ENCODE assay signal across 1 cellular context in the genomic region with DNA sequence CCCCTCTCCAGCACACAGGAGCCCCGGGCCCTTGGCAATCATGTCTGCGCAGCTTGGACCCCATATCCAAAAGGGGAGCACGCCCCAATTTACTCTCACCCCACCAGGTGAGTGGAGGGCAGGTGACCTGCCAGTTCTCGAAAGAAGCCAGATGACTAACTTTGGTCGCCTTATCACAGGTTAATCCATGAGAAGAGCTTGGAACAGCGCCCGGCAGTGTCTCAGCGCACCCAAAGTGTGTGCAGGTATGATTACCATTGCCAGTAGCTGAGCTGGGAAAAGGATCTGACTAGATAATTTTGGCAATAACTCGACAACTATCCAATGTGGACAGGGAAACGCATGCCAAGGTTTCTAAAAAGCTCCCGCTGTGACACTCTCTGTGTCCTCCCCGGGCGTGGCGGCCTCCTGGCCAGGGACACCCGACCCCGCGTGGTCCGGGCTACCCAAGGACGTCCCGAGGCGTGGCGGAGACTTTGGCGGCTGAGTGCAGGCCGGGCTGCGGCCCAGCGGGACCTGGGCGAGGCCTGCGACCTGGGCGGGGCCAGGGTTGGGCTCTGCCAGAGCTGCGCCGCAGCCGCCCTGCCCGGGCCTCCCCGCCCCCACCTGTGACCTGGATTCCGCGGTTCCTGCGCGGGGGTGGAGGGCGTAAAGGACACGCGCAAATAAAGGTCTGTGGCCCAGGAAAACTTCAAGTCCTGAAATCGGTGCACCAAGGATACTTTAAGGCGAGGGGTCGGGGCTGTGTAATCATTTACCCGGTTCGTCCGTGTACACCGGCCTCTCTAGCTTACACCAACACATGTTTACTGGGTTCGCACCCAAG.
TF ChIP-seq lines count a peak whose summit lies in the region.

No MANE protein-coding gene starts in this region.

TF ChIP-seq in SK-N-SH, 30 proteins besides CTCF, POLR2A, EP300 and RAD21:
- TF ChIP-seq, protein P1, sequence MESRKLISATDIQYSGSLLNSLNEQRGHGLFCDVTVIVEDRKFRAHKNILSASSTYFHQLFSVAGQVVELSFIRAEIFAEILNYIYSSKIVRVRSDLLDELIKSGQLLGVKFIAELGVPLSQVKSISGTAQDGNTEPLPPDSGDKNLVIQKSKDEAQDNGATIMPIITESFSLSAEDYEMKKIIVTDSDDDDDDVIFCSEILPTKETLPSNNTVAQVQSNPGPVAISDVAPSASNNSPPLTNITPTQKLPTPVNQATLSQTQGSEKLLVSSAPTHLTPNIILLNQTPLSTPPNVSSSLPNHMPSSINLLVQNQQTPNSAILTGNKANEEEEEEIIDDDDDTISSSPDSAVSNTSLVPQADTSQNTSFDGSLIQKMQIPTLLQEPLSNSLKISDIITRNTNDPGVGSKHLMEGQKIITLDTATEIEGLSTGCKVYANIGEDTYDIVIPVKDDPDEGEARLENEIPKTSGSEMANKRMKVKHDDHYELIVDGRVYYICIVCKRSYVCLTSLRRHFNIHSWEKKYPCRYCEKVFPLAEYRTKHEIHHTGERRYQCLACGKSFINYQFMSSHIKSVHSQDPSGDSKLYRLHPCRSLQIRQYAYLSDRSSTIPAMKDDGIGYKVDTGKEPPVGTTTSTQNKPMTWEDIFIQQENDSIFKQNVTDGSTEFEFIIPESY (IDR thresholded peaks at IDR 0.05; ENCODE audit: borderline replicate concordance, low read depth) = no peak
- no peak for TF ChIP-seq RXRA (IDR thresholded peaks at IDR 0.05; ENCODE audit: borderline replicate concordance, low read depth)
- TF ChIP-seq CHD2 (IDR thresholded peaks at IDR 0.05; ENCODE audit: low read length, partially characterized antibody) = no peak
- TF ChIP-seq, protein P2, sequence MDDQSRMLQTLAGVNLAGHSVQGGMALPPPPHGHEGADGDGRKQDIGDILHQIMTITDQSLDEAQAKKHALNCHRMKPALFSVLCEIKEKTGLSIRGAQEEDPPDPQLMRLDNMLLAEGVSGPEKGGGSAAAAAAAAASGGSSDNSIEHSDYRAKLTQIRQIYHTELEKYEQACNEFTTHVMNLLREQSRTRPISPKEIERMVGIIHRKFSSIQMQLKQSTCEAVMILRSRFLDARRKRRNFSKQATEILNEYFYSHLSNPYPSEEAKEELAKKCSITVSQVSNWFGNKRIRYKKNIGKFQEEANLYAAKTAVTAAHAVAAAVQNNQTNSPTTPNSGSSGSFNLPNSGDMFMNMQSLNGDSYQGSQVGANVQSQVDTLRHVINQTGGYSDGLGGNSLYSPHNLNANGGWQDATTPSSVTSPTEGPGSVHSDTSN (IDR thresholded peaks at IDR 0.05) = no peak
- no peak for TF ChIP-seq FOSL2 (IDR thresholded peaks at IDR 0.05; ENCODE audit: borderline replicate concordance, low read depth)
- no peak for TF ChIP-seq TCF12 (IDR thresholded peaks at IDR 0.05)
- TF ChIP-seq GATA2 (CRISPR knock-in tag; IDR thresholded peaks at IDR 0.05) = no peak
- no peak for TF ChIP-seq GABPA (IDR thresholded peaks at IDR 0.05; ENCODE audit: low read depth)
- TF ChIP-seq MXI1 (IDR thresholded peaks at IDR 0.05; ENCODE audit: low read depth, low read length) = no peak
- TF ChIP-seq FOXM1 (IDR thresholded peaks at IDR 0.05; ENCODE audit: low read depth) = no peak
- no peak for TF ChIP-seq TAF1 (IDR thresholded peaks at IDR 0.05; ENCODE audit: borderline replicate concordance, low read depth, low read length)
- TF ChIP-seq NRF1 (IDR thresholded peaks at IDR 0.05; ENCODE audit: low read depth, low read length) = no peak
